ENCODE assay signal across 18 cellular contexts in the genomic region with DNA sequence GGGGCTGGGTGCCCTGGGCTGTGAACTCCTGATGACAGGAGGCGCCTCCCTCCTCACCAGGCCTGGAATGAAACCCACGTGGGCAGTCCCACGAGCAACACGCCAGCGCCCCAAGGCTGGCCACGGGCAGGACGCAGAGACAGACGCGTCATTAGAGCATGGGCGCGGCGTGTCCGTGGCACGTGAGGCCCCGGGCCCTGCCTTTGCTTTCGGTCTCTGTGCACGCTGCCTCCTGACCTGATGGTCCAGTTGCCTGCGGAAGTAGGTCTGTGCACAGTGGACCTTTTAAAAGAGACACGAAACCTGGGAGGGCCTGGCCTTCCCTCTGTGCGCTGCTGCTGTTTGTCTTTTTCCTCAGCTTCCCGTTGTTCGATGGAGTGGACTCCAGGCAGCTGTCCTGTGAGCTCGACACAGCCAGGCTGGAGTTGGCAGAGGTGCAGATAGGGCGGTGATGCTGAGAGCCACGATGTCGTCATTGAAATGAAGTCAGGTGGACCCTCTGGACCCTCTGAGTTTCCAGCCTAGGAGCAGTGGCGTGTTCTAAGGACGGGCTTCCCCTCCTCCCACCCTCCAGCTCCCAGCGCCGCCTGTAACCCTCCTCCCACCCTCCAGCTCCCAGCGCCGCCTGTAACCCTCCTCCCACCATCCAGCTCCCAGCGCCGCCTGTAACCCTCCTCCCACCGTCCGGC. TPM values are rescaled to one million over a fixed set of nuclear protein-coding genes. Genes with fewer than 3 reads are reported as not detected.
"Had no signal": no experiment of that assay in that cellular context is flagged by ENCODE, and none has a peak within 500 bp of the region (broad histone marks: within the 10 kb centered on the region; RNA-seq: fewer than 3 reads in every experiment).

No MANE protein-coding gene starts in this region.

- ATAC-seq: T-helper 17 cell had no signal

- H3K9me3 ChIP-seq: adrenal gland, sigmoid colon, tibial artery had no signal

- DNase-seq: activated B cell treated with CpG ODN at 0.5 μM for 24 hours; activated CD4-positive, alpha-beta T cell treated with anti-CD3 and anti-CD28 coated beads, Interleukin-2, amount 10 ng/mL, durations not matched to agents 24 days and 14 days; activated naive CD4-positive, alpha-beta T cell treated with anti-CD3 and anti-CD28 coated beads, Interleukin-2, amount 50 U/mL, for 16 hours; activated T-cell treated with anti-CD3 and anti-CD28 coated beads, Interleukin-2, amount 50 U/mL, for 1 hour; adrenal gland; central memory CD4-positive, alpha-beta T cell; effector memory CD4-positive, alpha-beta T cell; foreskin fibroblast; naive B cell; SIG-M5; sigmoid colon; stimulated activated CD4-positive, alpha-beta T cell treated with anti-CD3 and anti-CD28 coated beads, Interleukin-2, amount 100 ng/mL, for 48 hours; stimulated activated CD8-positive, alpha-beta memory T cell treated with anti-CD3 and anti-CD28 coated beads, Interleukin-4, amount 100 ng/mL, for 48 hours; T-helper 17 cell; tibial artery had no signal

- H3K4me3 ChIP-seq: adrenal gland, tibial artery had no signal

- FAIRE-seq: islet of Langerhans, TTC549 had no signal

- H3K36me3 ChIP-seq: adrenal gland, sigmoid colon, tibial artery had no signal

- H3K4me1 ChIP-seq: adrenal gland, parathyroid adenoma, sigmoid colon had no signal

RNA-seq across cellular contexts. Expression of gene CFAP46, which starts 40.1 kb away (rescaled TPM):
- total RNA-seq: activated CD4-positive, alpha-beta T cell treated with anti-CD3 and anti-CD28 coated beads, Interleukin-2, amount 10 ng/mL, durations not matched to agents 24 days and 14 days; T-helper 17 cell had no signal
